In the genomic region with DNA sequence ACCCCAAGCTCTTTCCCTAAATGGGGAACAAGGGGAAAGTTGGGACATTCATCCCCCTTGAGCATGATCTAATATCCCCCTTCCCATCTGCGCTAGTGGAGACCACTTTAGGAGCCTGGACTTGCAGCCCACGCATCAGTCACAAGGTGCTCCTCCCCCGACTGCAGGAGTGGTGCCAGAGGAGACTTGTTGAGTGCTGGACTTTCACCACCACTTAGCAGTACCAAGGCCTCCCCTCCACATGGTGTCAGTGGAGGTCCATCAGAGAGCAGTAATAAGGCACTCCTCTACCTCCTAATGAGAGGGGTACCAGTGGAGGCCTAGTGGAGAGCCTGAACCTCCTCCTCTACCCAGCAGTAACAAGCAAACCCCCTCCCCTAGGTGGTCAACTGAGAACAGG, we compare ENCODE assay signal across 1 cellular context.
TF ChIP-seq lines count a peak whose summit lies in the region.

No MANE protein-coding gene starts in this region.

TF ChIP-seq in HepG2, 621 proteins besides CTCF, POLR2A, EP300 and RAD21 (continued from another document and continues in another):
- no peak for TF ChIP-seq ZNF12 (CRISPR knock-in tag; IDR thresholded peaks at IDR 0.05)
- TF ChIP-seq ZFP36 (IDR thresholded peaks at IDR 0.05; ENCODE audit: borderline replicate concordance, low read depth, low read length, partially characterized antibody), result no peak
- no peak for TF ChIP-seq ZNF101 (CRISPR knock-in tag; IDR thresholded peaks at IDR 0.05; ENCODE audit: borderline replicate concordance, low read depth)
- TF ChIP-seq FOXK1 (CRISPR knock-in tag; IDR thresholded peaks at IDR 0.05; ENCODE audit: borderline replicate concordance, low read depth), result no peak
- TF ChIP-seq, protein P1, sequence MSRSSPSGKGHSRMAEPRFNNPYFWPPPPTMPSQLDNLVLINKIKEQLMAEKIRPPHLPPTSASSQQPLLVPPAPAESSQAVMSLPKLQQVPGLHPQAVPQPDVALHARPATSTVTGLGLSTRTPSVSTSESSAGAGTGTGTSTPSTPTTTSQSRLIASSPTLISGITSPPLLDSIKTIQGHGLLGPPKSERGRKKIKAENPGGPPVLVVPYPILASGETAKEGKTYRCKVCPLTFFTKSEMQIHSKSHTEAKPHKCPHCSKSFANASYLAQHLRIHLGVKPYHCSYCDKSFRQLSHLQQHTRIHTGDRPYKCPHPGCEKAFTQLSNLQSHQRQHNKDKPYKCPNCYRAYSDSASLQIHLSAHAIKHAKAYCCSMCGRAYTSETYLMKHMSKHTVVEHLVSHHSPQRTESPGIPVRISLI (CRISPR knock-in tag; IDR thresholded peaks at IDR 0.05; ENCODE audit: borderline replicate concordance), result peak; percentile 38; the same call in 1 of the 2 replicates
- TF ChIP-seq NFE2L2 (IDR thresholded peaks at IDR 0.05; ENCODE audit: low read length), result no peak
- no peak for TF ChIP-seq MAFF (IDR thresholded peaks at IDR 0.05; ENCODE audit: low read depth, low read length)
- peak; percentile 37 for TF ChIP-seq ZNF781 (CRISPR knock-in tag; IDR thresholded peaks at IDR 0.05; ENCODE audit: borderline replicate concordance, not compliant biosample characterization)
- no peak for TF ChIP-seq BORCS8-MEF2B (CRISPR knock-in tag; IDR thresholded peaks at IDR 0.05)
- TF ChIP-seq ZNF850 (CRISPR knock-in tag; conservative IDR thresholded peaks at IDR 0.05), result no peak
- TF ChIP-seq ZSCAN20 (CRISPR knock-in tag; IDR thresholded peaks at IDR 0.05; ENCODE audit: borderline replicate concordance), result no peak
- TF ChIP-seq IRF2 (CRISPR knock-in tag; IDR thresholded peaks at IDR 0.05), result peak; percentile 37; the same call in 1 of the 2 replicates
- 0 out of 2 replicates have a peak, but pooled peaks have one; percentile 35 for TF ChIP-seq KDM2A (CRISPR knock-in tag; IDR thresholded peaks at IDR 0.05; ENCODE audit: borderline replicate concordance, low read depth)
- TF ChIP-seq ZNF589 (CRISPR knock-in tag; conservative IDR thresholded peaks at IDR 0.05), result no peak
- peak; percentile 36 for TF ChIP-seq FOSL2 (CRISPR knock-in tag; IDR thresholded peaks at IDR 0.05)
- no peak for TF ChIP-seq AHR (CRISPR knock-in tag; IDR thresholded peaks at IDR 0.05)
- TF ChIP-seq, protein P2, sequence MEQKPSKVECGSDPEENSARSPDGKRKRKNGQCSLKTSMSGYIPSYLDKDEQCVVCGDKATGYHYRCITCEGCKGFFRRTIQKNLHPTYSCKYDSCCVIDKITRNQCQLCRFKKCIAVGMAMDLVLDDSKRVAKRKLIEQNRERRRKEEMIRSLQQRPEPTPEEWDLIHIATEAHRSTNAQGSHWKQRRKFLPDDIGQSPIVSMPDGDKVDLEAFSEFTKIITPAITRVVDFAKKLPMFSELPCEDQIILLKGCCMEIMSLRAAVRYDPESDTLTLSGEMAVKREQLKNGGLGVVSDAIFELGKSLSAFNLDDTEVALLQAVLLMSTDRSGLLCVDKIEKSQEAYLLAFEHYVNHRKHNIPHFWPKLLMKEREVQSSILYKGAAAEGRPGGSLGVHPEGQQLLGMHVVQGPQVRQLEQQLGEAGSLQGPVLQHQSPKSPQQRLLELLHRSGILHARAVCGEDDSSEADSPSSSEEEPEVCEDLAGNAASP (CRISPR knock-in tag; IDR thresholded peaks at IDR 0.05; ENCODE audit: borderline replicate concordance), result no peak
- TF ChIP-seq LBX2 (CRISPR knock-in tag; IDR thresholded peaks at IDR 0.05; ENCODE audit: borderline replicate concordance), result no peak
- TF ChIP-seq SPEN (CRISPR knock-in tag; IDR thresholded peaks at IDR 0.05; ENCODE audit: low read depth), result 0 out of 2 replicates have a peak, but pooled peaks have one; percentile 29
- TF ChIP-seq TFAP4 (IDR thresholded peaks at IDR 0.05; ENCODE audit: borderline replicate concordance, low read depth), result no peak
- TF ChIP-seq TRIM22 (IDR thresholded peaks at IDR 0.05), result no peak
- TF ChIP-seq ZNF274 (CRISPR knock-in tag; IDR thresholded peaks at IDR 0.05), result no peak
- TF ChIP-seq, protein P3, sequence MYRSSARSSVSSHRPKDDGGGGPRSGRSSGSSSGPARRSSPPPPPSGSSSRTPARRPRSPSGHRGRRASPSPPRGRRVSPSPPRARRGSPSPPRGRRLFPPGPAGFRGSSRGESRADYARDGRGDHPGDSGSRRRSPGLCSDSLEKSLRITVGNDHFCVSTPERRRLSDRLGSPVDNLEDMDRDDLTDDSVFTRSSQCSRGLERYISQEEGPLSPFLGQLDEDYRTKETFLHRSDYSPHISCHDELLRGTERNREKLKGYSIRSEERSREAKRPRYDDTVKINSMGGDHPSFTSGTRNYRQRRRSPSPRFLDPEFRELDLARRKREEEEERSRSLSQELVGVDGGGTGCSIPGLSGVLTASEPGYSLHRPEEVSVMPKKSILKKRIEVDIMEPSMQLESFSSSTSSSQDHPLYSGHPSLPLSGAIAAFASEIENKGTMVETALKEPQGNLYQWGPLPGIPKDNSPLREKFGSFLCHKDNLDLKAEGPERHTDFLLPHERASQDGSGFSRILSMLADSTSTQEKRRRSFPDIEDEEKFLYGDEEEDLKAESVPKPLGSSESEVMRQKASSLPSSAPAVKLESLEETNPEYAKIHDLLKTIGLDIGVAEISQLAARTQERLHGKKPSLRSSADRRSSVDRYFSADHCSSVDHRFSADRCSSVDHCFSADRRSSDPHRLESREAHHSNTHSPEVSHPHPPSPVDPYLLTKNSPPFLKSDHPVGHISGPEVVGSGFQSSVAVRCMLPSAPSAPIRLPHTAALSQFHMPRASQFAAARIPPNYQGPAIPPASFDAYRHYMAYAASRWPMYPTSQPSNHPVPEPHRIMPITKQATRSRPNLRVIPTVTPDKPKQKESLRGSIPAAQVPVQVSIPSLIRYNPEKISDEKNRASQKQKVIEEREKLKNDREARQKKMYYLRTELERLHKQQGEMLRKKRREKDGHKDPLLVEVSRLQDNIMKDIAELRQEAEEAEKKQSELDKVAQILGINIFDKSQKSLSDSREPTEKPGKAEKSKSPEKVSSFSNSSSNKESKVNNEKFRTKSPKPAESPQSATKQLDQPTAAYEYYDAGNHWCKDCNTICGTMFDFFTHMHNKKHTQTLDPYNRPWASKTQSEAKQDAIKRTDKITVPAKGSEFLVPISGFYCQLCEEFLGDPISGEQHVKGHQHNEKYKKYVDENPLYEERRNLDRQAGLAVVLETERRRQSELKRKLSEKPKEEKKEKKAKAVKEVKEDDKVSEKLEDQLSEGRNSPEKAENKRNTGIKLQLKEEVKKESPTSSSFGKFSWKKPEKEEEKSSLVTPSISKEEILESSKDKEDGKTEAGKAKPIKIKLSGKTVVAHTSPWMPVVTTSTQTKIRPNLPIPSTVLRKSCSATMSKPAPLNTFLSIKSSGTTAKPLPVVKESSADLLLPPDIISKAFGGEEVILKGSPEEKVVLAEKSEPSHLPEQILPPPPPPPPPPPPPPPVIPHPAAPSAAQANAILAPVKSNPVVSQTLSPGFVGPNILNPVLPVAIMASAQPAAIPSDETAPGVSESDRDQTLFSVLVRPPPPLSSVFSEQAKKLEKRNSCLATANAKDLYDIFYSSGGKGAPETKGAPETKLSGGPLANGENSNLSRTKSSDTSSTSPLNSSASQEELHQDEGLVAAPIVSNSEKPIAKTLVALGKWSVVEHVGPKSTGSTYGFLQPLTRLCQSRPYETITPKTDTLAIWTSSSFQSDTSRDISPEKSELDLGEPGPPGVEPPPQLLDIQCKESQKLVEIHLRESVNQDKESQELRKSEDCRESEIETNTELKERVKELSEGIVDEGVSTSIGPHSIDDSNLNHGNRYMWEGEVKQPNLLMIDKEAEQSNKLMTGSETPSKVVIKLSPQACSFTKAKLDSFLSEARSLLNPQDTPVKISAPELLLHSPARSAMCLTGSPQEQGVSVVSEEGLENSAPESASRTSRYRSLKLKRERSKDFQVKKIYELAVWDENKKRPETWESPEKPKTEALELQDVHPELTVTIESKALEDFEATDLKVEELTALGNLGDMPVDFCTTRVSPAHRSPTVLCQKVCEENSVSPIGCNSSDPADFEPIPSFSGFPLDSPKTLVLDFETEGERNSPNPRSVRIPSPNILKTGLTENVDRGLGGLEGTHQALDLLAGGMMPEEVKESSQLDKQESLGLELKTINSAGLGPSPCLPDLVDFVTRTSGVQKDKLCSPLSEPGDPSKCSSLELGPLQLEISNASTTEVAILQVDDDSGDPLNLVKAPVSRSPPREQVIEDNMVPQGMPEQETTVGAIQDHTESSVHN (CRISPR knock-in tag; IDR thresholded peaks at IDR 0.05), result no peak
- TF ChIP-seq NR1H2 (CRISPR knock-in tag; IDR thresholded peaks at IDR 0.05; ENCODE audit: borderline replicate concordance, low read depth), result no peak
- TF ChIP-seq, protein P4, sequence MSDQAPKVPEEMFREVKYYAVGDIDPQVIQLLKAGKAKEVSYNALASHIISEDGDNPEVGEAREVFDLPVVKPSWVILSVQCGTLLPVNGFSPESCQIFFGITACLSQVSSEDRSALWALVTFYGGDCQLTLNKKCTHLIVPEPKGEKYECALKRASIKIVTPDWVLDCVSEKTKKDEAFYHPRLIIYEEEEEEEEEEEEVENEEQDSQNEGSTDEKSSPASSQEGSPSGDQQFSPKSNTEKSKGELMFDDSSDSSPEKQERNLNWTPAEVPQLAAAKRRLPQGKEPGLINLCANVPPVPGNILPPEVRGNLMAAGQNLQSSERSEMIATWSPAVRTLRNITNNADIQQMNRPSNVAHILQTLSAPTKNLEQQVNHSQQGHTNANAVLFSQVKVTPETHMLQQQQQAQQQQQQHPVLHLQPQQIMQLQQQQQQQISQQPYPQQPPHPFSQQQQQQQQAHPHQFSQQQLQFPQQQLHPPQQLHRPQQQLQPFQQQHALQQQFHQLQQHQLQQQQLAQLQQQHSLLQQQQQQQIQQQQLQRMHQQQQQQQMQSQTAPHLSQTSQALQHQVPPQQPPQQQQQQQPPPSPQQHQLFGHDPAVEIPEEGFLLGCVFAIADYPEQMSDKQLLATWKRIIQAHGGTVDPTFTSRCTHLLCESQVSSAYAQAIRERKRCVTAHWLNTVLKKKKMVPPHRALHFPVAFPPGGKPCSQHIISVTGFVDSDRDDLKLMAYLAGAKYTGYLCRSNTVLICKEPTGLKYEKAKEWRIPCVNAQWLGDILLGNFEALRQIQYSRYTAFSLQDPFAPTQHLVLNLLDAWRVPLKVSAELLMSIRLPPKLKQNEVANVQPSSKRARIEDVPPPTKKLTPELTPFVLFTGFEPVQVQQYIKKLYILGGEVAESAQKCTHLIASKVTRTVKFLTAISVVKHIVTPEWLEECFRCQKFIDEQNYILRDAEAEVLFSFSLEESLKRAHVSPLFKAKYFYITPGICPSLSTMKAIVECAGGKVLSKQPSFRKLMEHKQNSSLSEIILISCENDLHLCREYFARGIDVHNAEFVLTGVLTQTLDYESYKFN (CRISPR knock-in tag; conservative IDR thresholded peaks at IDR 0.05), result 0 out of 2 replicates have a peak, but pooled peaks have one; percentile 15
- TF ChIP-seq ZNF720 (CRISPR knock-in tag; IDR thresholded peaks at IDR 0.05), result no peak
- no peak for TF ChIP-seq DRAP1 (CRISPR knock-in tag; IDR thresholded peaks at IDR 0.05)
- TF ChIP-seq ZFP36L2 (CRISPR knock-in tag; IDR thresholded peaks at IDR 0.05), result no peak
- TF ChIP-seq, protein P5, sequence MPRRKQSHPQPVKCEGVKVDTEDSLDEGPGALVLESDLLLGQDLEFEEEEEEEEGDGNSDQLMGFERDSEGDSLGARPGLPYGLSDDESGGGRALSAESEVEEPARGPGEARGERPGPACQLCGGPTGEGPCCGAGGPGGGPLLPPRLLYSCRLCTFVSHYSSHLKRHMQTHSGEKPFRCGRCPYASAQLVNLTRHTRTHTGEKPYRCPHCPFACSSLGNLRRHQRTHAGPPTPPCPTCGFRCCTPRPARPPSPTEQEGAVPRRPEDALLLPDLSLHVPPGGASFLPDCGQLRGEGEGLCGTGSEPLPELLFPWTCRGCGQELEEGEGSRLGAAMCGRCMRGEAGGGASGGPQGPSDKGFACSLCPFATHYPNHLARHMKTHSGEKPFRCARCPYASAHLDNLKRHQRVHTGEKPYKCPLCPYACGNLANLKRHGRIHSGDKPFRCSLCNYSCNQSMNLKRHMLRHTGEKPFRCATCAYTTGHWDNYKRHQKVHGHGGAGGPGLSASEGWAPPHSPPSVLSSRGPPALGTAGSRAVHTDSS (CRISPR knock-in tag; conservative IDR thresholded peaks at IDR 0.05), result no peak
- TF ChIP-seq, protein P6, sequence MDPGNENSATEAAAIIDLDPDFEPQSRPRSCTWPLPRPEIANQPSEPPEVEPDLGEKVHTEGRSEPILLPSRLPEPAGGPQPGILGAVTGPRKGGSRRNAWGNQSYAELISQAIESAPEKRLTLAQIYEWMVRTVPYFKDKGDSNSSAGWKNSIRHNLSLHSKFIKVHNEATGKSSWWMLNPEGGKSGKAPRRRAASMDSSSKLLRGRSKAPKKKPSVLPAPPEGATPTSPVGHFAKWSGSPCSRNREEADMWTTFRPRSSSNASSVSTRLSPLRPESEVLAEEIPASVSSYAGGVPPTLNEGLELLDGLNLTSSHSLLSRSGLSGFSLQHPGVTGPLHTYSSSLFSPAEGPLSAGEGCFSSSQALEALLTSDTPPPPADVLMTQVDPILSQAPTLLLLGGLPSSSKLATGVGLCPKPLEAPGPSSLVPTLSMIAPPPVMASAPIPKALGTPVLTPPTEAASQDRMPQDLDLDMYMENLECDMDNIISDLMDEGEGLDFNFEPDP (CRISPR knock-in tag; conservative IDR thresholded peaks at IDR 0.05), result no peak
- no peak for TF ChIP-seq GTF2F1 (IDR thresholded peaks at IDR 0.05; ENCODE audit: low read length)
